24 cellular contexts compared by ENCODE assay signal in genomic region chr12:62912644-62913043, GRCh38.
"Had no signal": no experiment of that assay in that cellular context is flagged by ENCODE, and none has a peak within 500 bp of the region (broad histone marks: within the 10 kb centered on the region; RNA-seq: fewer than 3 reads in every experiment).

No MANE protein-coding gene starts in this region.

- H3K4me3 Mint-ChIP-seq: natural killer cell; stimulated activated effector memory CD8-positive, alpha-beta T cell treated with anti-CD3 and anti-CD28 coated beads, Interleukin-12 subunit alpha, Interleukin-12 subunit beta, amount 100 ng/mL, for 72 hours had no signal

- H3K4me1 ChIP-seq: pancreas, upper lobe of right lung had no signal

- H3K4me1 Mint-ChIP-seq: natural killer cell; stimulated activated effector memory CD8-positive, alpha-beta T cell treated with anti-CD3 and anti-CD28 coated beads, Interleukin-12 subunit alpha, Interleukin-12 subunit beta, amount 100 ng/mL, for 72 hours had no signal

- H3K4me3 ChIP-seq: pancreas, smooth muscle cell, stomach, testis, upper lobe of right lung had no signal

- H3K36me3 Mint-ChIP-seq: natural killer cell; stimulated activated effector memory CD8-positive, alpha-beta T cell treated with anti-CD3 and anti-CD28 coated beads, Interleukin-12 subunit alpha, Interleukin-12 subunit beta, amount 100 ng/mL, for 72 hours had no signal

- H3K27me3 ChIP-seq: brain microvascular endothelial cell, pancreas, stomach, testis, upper lobe of right lung had no signal

- H3K27ac ChIP-seq: brain microvascular endothelial cell, pancreas, testis, upper lobe of right lung had no signal

- H3K36me3 ChIP-seq: brain microvascular endothelial cell, pancreas, stomach, upper lobe of right lung had no signal

- H3K9me3 Mint-ChIP-seq: natural killer cell; stimulated activated effector memory CD8-positive, alpha-beta T cell treated with anti-CD3 and anti-CD28 coated beads, Interleukin-12 subunit alpha, Interleukin-12 subunit beta, amount 100 ng/mL, for 72 hours had no signal

- DNase-seq: activated CD4-positive, alpha-beta T cell treated with anti-CD3 and anti-CD28 coated beads, Interleukin-2, amount 50 U/mL, for 1 hour; activated CD8-positive, alpha-beta memory T cell treated with anti-CD3 and anti-CD28 coated beads for 24 hours; activated CD8-positive, alpha-beta memory T cell treated with anti-CD3 and anti-CD28 coated beads, Interleukin-2, amount 50 U/mL, for 48 hours; activated effector memory CD4-positive, alpha-beta T cell treated with Interleukin-2 at 50 U/mL for 16 hours; activated naive CD4-positive, alpha-beta T cell treated with anti-CD3 and anti-CD28 coated beads, Interleukin-2, amount 50 U/mL, for 16 hours; activated T-cell treated with anti-CD3 and anti-CD28 coated beads, Interleukin-2, amount 50 U/mL, for 48 hours; aorta; brain microvascular endothelial cell; central memory CD4-positive, alpha-beta T cell; cortex of kidney; left cardiac atrium; mesenchymal stem cell; natural killer cell; pancreas; stimulated activated CD4-positive, alpha-beta T cell treated with anti-CD3 and anti-CD28 coated beads, Interleukin-4, amount 100 ng/mL, for 24 hours; stomach; T-helper 1 cell; T1000; testis; upper lobe of right lung had no signal

- H3K27ac Mint-ChIP-seq: natural killer cell; stimulated activated effector memory CD8-positive, alpha-beta T cell treated with anti-CD3 and anti-CD28 coated beads, Interleukin-12 subunit alpha, Interleukin-12 subunit beta, amount 100 ng/mL, for 72 hours had no signal

- ATAC-seq: activated CD4-positive, CD25-positive, alpha-beta regulatory T cell treated with anti-CD3 and anti-CD28 coated beads, Interleukin-2, amount 50 U/mL, for 24 hours; left cardiac atrium; natural killer cell; sciatic nerve; stimulated activated effector memory CD8-positive, alpha-beta T cell treated with anti-CD3 and anti-CD28 coated beads, Interleukin-12 subunit alpha, Interleukin-12 subunit beta, amount 100 ng/mL, for 72 hours; upper lobe of right lung had no signal

- H3K9me3 ChIP-seq: pancreas, stomach, testis, upper lobe of right lung had no signal
